ENCODE assay signal across 17 cellular contexts in the genomic region with DNA sequence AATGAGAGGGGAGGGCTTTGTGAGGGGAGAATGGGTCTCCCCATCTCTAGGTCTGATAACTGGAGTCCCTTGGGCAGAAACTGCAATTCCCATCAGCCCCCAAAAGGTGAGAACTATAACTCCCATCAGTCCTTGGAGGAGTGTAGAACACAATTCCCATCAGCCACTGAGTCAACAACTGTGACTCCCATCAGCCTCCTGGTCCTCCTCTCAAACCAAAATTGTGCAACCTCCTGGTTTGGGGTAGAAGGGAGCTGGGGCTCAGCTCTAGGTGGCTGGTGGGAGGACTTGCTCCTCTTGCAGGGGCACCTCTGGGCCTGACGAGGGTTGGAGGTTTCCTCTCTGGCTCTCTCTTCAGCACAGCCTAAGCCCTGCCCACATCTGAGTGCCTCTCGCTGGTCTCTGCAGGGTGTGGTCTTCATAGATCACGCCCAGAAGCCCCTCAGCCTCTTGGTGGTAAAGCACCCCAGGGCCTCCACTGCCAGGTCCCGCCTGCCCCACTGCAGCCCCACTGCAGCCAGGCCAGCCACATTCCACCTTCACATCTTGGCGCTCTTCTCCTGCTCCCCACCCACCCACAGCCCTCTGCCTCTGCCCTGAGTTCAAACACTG. TPM values are rescaled to one million over a fixed set of nuclear protein-coding genes. Genes with fewer than 3 reads are reported as not detected.
DNase-seq lines count a peak whose midpoint lies in the region; TF ChIP-seq lines count a peak whose summit lies in the region.
"Had no signal": no experiment of that assay in that cellular context is flagged by ENCODE, and none has a peak within 500 bp of the region (broad histone marks: within the 10 kb centered on the region; RNA-seq: fewer than 3 reads in every experiment).

No MANE protein-coding gene starts in this region.

- intact Hi-C loops in OCI-LY7 (cut with micrococcal nuclease; ENCODE audit: unreplicated experiment) (no loop called here), mammary epithelial cell (cut with micrococcal nuclease) (no loop called here)

- WGBS in mesendoderm (ENCODE audit: extremely low coverage, insufficient coverage, low lambda C conversion rate): no CpG with 5 or more reads among the region's 5 CpGs
- WGBS in mammary epithelial cell (ENCODE audit: low coverage, missing lambda C conversion rate): 83% methylated on average over 2 of the region's 5 CpGs

- H3K79me2 ChIP-seq in OCI-LY7 (ENCODE audit: insufficient read depth, low read depth, low read length) (no peaks in the 10 kb centered on the region), mesendoderm (ENCODE audit: control insufficient read depth, insufficient read depth, low read length) (no peaks in the 10 kb centered on the region), mammary epithelial cell (ENCODE audit: insufficient read depth, low read length) (no peaks in the 10 kb centered on the region)

- H2AFZ ChIP-seq in OCI-LY7 (ENCODE audit: low read length): peak overlapping the region; percentile 47; the same call in 1 of the 2 replicates
- no peak overlapping the region for H2AFZ ChIP-seq in mammary epithelial cell (ENCODE audit: low read depth, low read length)

- no peak overlapping the region for H3K23ac ChIP-seq in mesendoderm (ENCODE audit: low read length)

- H2BK15ac ChIP-seq in mesendoderm (replicated peaks; ENCODE audit: low read depth): no peak overlapping the region

- peaks cover 51 to 98% (median 95%) of the 10 kb centered on the region in 10 experiments for H3K4me1 ChIP-seq in BLaER1 treated with 17β-estradiol and CSF1 and Interleukin-3, amounts not matched to agents 10 nM and 100 nM
- peaks cover 12% of the 10 kb centered on the region for H3K4me1 ChIP-seq in OCI-LY7 (ENCODE audit: insufficient read depth, low read length, poor library complexity, severe bottlenecking)
- H3K4me1 ChIP-seq in mesendoderm (ENCODE audit: control insufficient read depth, low read depth, low read length): no peaks in the 10 kb centered on the region
- H3K4me1 ChIP-seq in mammary epithelial cell (ENCODE audit: insufficient read depth, low read length): no peaks in the 10 kb centered on the region
- H3K4me1 ChIP-seq: foreskin keratinocyte had no signal

- H3K27me3 ChIP-seq in BLaER1 treated with 17β-estradiol and CSF1 and Interleukin-3, amounts not matched to agents 10 nM and 100 nM: peaks cover 0 to 27% (median 0%) of the 10 kb centered on the region in 11 experiments; a peak in 8 of 22 replicates
- no peaks in the 10 kb centered on the region for H3K27me3 ChIP-seq in HL-60 (ENCODE audit: insufficient read depth, poor library complexity, severe bottlenecking)
- no peaks in the 10 kb centered on the region for H3K27me3 ChIP-seq in mesendoderm (ENCODE audit: insufficient read depth, low read length, poor library complexity)
- no peaks in the 10 kb centered on the region for H3K27me3 ChIP-seq in mammary epithelial cell (ENCODE audit: insufficient read depth, low read length)
- H3K27me3 ChIP-seq: thyroid gland had no signal

- peak; percentile 65 to 67 for DNase-seq in HL-60 (ENCODE audit: low read depth in 1 of 2, low spot score in 1 of 2)
- DNase-seq in OCI-LY7 (ENCODE audit: low spot score): peak; percentile 48
- peak; percentile 7 for DNase-seq in mesendoderm
- no peak for DNase-seq in GM03348 (ENCODE audit: low spot score)
- no peak for DNase-seq in HT-29 (ENCODE audit: low spot score)
- no peak for DNase-seq in activated CD4-positive, alpha-beta T cell treated with anti-CD3 and anti-CD28 coated beads, Interleukin-2, amount 50 U/mL, for 48 hours
- DNase-seq in mammary epithelial cell: no peak
- DNase-seq: activated CD4-positive, alpha-beta T cell treated with anti-CD3 and anti-CD28 coated beads, Interleukin-2, amount 10 ng/mL, durations not matched to agents 24 days and 14 days; activated naive CD4-positive, alpha-beta T cell treated with anti-CD3 and anti-CD28 coated beads, Interleukin-2, amount 10 ng/mL, durations not matched to agents 7 days and 5 days; foreskin keratinocyte; hypothalamus; NCI-H748 treated with DMSO at 0.1 percent for 48 hours; thyroid gland had no signal

- H2BK5ac ChIP-seq in mesendoderm (ENCODE audit: low read length): no peak overlapping the region

- TF ChIP-seq CTCF in HL-60 (IDR thresholded peaks at IDR 0.05; ENCODE audit: insufficient read depth, low read length) (no peak), OCI-LY7 (conservative IDR thresholded peaks at IDR 0.05; ENCODE audit: low read length) (no peak), mammary epithelial cell (conservative IDR thresholded peaks at IDR 0.05 in 1 of 2, IDR thresholded peaks at IDR 0.05 in 1 of 2; ENCODE audit: extremely low read depth in 1 of 2, insufficient read depth in 1 of 2, low read depth in 1 of 2, low read length in 2 of 2) (no peak)

- no peaks in the 10 kb centered on the region for H3K9me3 ChIP-seq in BLaER1 treated with 17β-estradiol and CSF1 and Interleukin-3, amounts not matched to agents 10 nM and 100 nM (replicated peaks in 1 of 11)
- no peaks in the 10 kb centered on the region for H3K9me3 ChIP-seq in OCI-LY7 (ENCODE audit: low read length)
- no peaks in the 10 kb centered on the region for H3K9me3 ChIP-seq in mammary epithelial cell (replicated peaks; ENCODE audit: insufficient read depth, low read length)
- H3K9me3 ChIP-seq: thyroid gland had no signal

- peak overlapping the region; percentile 16 to 97 (median 91); a peak in 20 of 22 replicates for H3K4me2 ChIP-seq in BLaER1 treated with 17β-estradiol and CSF1 and Interleukin-3, amounts not matched to agents 10 nM and 100 nM
- H3K4me2 ChIP-seq in OCI-LY7 (ENCODE audit: low read length) (no peak overlapping the region), mesendoderm (ENCODE audit: low read length) (no peak overlapping the region), mammary epithelial cell (ENCODE audit: insufficient read depth, low read depth, low read length) (no peak overlapping the region)

- H4K5ac ChIP-seq in mesendoderm (ENCODE audit: low read length): no peak overlapping the region

- no peak overlapping the region for H4K8ac ChIP-seq in mesendoderm (ENCODE audit: low read depth, low read length)

- no peak overlapping the region for H3K56ac ChIP-seq in mesendoderm (ENCODE audit: low read length)

- no peak overlapping the region for H2BK120ac ChIP-seq in mesendoderm (ENCODE audit: low read depth, low read length)

- H3K9ac ChIP-seq in BLaER1 treated with 17β-estradiol and CSF1 and Interleukin-3, amounts not matched to agents 10 nM and 100 nM: peak overlapping the region in 4 of 11 experiments; percentile 1 to 65 (median 26); a peak in 2 of 22 replicates
- H3K9ac ChIP-seq in mesendoderm (ENCODE audit: low read length): no peak overlapping the region
- H3K9ac ChIP-seq in mammary epithelial cell (ENCODE audit: insufficient read depth, low read length): no peak overlapping the region

- no peak overlapping the region for H3K4me3 ChIP-seq in BLaER1 treated with 17β-estradiol and CSF1 and Interleukin-3, amounts not matched to agents 10 nM and 100 nM
- H3K4me3 ChIP-seq in HL-60 (replicated peaks; ENCODE audit: insufficient read depth, low read length) (no peak overlapping the region), OCI-LY7 (ENCODE audit: low read depth, low read length, poor library complexity, severe bottlenecking) (no peak overlapping the region), mesendoderm (ENCODE audit: low read length) (no peak overlapping the region), mammary epithelial cell (replicated peaks in 1 of 3; ENCODE audit: insufficient read depth in 1 of 3, low read depth in 2 of 3, low read length in 3 of 3) (no peak overlapping the region)
- H3K4me3 ChIP-seq: thyroid gland had no signal

- CTCF ChIA-PET in OCI-LY7 (lab: Charles Lee; ENCODE audit: unreplicated experiment): no interaction called here
- CTCF ChIA-PET in mammary epithelial cell (lab: Charles Lee; ENCODE audit: low non-redundant PET): no interaction called here

- POLR2A ChIA-PET in OCI-LY7 (lab: Charles Lee): no interaction called here

- no peaks in the 10 kb centered on the region for H3K79me1 ChIP-seq in mesendoderm (ENCODE audit: low read length)

- no peaks in the 10 kb centered on the region for H3K36me3 ChIP-seq in BLaER1 treated with 17β-estradiol and CSF1 and Interleukin-3, amounts not matched to agents 10 nM and 100 nM
- H3K36me3 ChIP-seq in OCI-LY7 (ENCODE audit: insufficient read depth, low read length) (no peaks in the 10 kb centered on the region), mesendoderm (ENCODE audit: control insufficient read depth, insufficient read depth, low read length) (no peaks in the 10 kb centered on the region), mammary epithelial cell (ENCODE audit: insufficient read depth, low read length) (no peaks in the 10 kb centered on the region)
- H3K36me3 ChIP-seq: thyroid gland had no signal

- BruUV-seq in OCI-LY7 (replicated peaks; lab: Mats Ljungman, UMichigan) (no TSS peak), mammary epithelial cell (replicated peaks; lab: Mats Ljungman, UMichigan) (no TSS peak)

- no peaks in the 10 kb centered on the region for H3K9me2 ChIP-seq in OCI-LY7 (ENCODE audit: insufficient read depth, low read length)

- in situ Hi-C loops in mammary epithelial cell (cut with MboI; ENCODE audit: low sequenced_read_pairs in 2 of 2): no loop called here

- H2AK5ac ChIP-seq in mesendoderm (ENCODE audit: low read length): no peak overlapping the region

- peak overlapping the region in 8 of 11 experiments; percentile 18 to 85 (median 80); a peak in 14 of 22 replicates for H3K27ac ChIP-seq in BLaER1 treated with 17β-estradiol and CSF1 and Interleukin-3, amounts not matched to agents 10 nM and 100 nM
- H3K27ac ChIP-seq in HL-60 (replicated peaks) (0 out of 2 replicates have a peak overlapping the region, but pooled peaks have one; percentile 1), OCI-LY7 (ENCODE audit: low read depth, low read length, poor library complexity, severe bottlenecking) (no peak overlapping the region), mesendoderm (ENCODE audit: low read depth, low read length) (no peak overlapping the region), mammary epithelial cell (ENCODE audit: insufficient read depth, low read depth, low read length) (no peak overlapping the region)
- H3K27ac ChIP-seq: C4-2B, foreskin keratinocyte, thyroid gland had no signal

- dilution Hi-C loops in mammary epithelial cell (cut with HindIII; ENCODE audit: low sequenced_read_pairs): no loop called here

- no peak overlapping the region for H3K4ac ChIP-seq in mesendoderm (ENCODE audit: low read depth, low read length)

- no peaks in the 10 kb centered on the region for H4K20me1 ChIP-seq in BLaER1 treated with 17β-estradiol and CSF1 and Interleukin-3, amounts not matched to agents 10 nM and 100 nM
- H4K20me1 ChIP-seq in OCI-LY7 (ENCODE audit: insufficient read depth, low read length) (no peaks in the 10 kb centered on the region), mammary epithelial cell (ENCODE audit: insufficient read depth, low read length) (no peaks in the 10 kb centered on the region)

- H3K18ac ChIP-seq in mesendoderm (ENCODE audit: low read length): no peak overlapping the region

RNA-seq across cellular contexts. Expression of a gene that starts 18.5 kb away (rescaled TPM):
- total RNA-seq in OCI-LY7 (2014; rRNA removed; shearing (Covaris generic)): not detected in 2 replicates
- total RNA-seq in OCI-LY7 (2022) (not detected in 2 replicates), mammary epithelial cell (not detected)
- not detected for polyA plus RNA-seq in mesendoderm (2013, experiment 1 of 2)
- not detected for polyA plus RNA-seq in mesendoderm (2013, experiment 2 of 2)
- not detected in 2 replicates for total RNA-seq in HT-29 (2014; rRNA removed; shearing (Covaris generic))
- polyA plus RNA-seq in mammary epithelial cell: not detected
- not detected for polyA minus RNA-seq in mammary epithelial cell
- total RNA-seq: activated CD4-positive, alpha-beta T cell treated with anti-CD3 and anti-CD28 coated beads, Interleukin-2, amount 10 ng/mL, durations not matched to agents 24 days and 14 days; foreskin keratinocyte; kidney epithelial cell; neural crest cell; thyroid gland had no signal
- polyA plus RNA-seq: foreskin keratinocyte had no signal

RNA-seq across cellular contexts. Expression of a gene that starts 53.8 kb away (rescaled TPM):
- total RNA-seq in OCI-LY7 (2014; rRNA removed; shearing (Covaris generic)): 0.09 and 0.18 TPM in 2 replicates
- not detected in 2 replicates for total RNA-seq in OCI-LY7 (2022)
- 0.03 TPM for polyA plus RNA-seq in mesendoderm (2013, experiment 1 of 2)
- 0.03 TPM for polyA plus RNA-seq in mesendoderm (2013, experiment 2 of 2)
- total RNA-seq in HT-29 (2014; rRNA removed; shearing (Covaris generic)): 0.13 TPM in 1 of 2 replicates, not detected in the other
- total RNA-seq in mammary epithelial cell: not detected
- polyA plus RNA-seq in mammary epithelial cell: not detected
- not detected for polyA minus RNA-seq in mammary epithelial cell
- total RNA-seq: activated CD4-positive, alpha-beta T cell treated with anti-CD3 and anti-CD28 coated beads, Interleukin-2, amount 10 ng/mL, durations not matched to agents 24 days and 14 days; foreskin keratinocyte; kidney epithelial cell; thyroid gland had no signal
- polyA plus RNA-seq: foreskin keratinocyte had no signal

Comparison
In these comparisons a context has a peak if more than half of its experiments do, and no peak if none do; other contexts are left out.
1. H3K27ac ChIP-seq: peak in BLaER1 treated with 17β-estradiol and CSF1 and Interleukin-3, amounts not matched to agents 10 nM and 100 nM (8 of 11) and HL-60 (single experiment); none in OCI-LY7 (single experiment), mesendoderm (single experiment) and mammary epithelial cell (single experiment).
2. H3K4me2 ChIP-seq: peak in BLaER1 treated with 17β-estradiol and CSF1 and Interleukin-3, amounts not matched to agents 10 nM and 100 nM (11 of 11); none in OCI-LY7 (single experiment), mesendoderm (single experiment) and mammary epithelial cell (single experiment).
3. DNase-seq: peak in HL-60 (2 of 2), OCI-LY7 (single experiment) and mesendoderm (single experiment); none in GM03348 (single experiment), HT-29 (single experiment), activated CD4-positive, alpha-beta T cell treated with anti-CD3 and anti-CD28 coated beads, Interleukin-2, amount 50 U/mL, for 48 hours (0 of 2) and mammary epithelial cell (single experiment).